In genomic region chr19:41223431-41224234, GRCh38 we compare ENCODE assay signal across 9 cellular contexts. TPM values are rescaled to one million over a fixed set of nuclear protein-coding genes. Genes with fewer than 3 reads are reported as not detected.
DNase-seq lines count a peak whose midpoint lies in the region; ATAC-seq lines count a peak whose summit lies in the region.
"Had no signal": no experiment of that assay in that cellular context is flagged by ENCODE, and none has a peak within 500 bp of the region (broad histone marks: within the 10 kb centered on the region; RNA-seq: fewer than 3 reads in every experiment).

No MANE protein-coding gene starts in this region.

- H3K9me3 ChIP-seq in SJCRH30 (replicated peaks): no peaks in the 10 kb centered on the region

- H3K27ac ChIP-seq in SJCRH30: peak overlapping the region; percentile 33
- peak overlapping the region; percentile 28 for H3K27ac ChIP-seq in rectal smooth muscle tissue (ENCODE audit: low read depth, low read length)

- H3K4me1 ChIP-seq in SJCRH30 (peaks cover 42% of the 10 kb centered on the region), rectal smooth muscle tissue (ENCODE audit: control insufficient read depth, insufficient read depth, low read length) (peaks cover 15% of the 10 kb centered on the region)

- no peak for ATAC-seq in HG03196 (IDR thresholded peaks at IDR 0.05; ENCODE audit: unreplicated experiment)

- no peaks in the 10 kb centered on the region for H3K27me3 ChIP-seq in SJCRH30
- no peaks in the 10 kb centered on the region for H3K27me3 ChIP-seq in rectal smooth muscle tissue (ENCODE audit: control insufficient read depth, insufficient read depth, low read length)

- DNase-seq in ELF-1 (ENCODE audit: low read depth, low spot score) (peak; percentile 93), SJCRH30 (peak; percentile 62 to 86), fibroblast of gingiva (ENCODE audit: low read depth) (peak; percentile 53), superior temporal gyrus (ENCODE audit: extremely low spot score) (no peak), NCI-H526 (lab: John Stamatoyannopoulos, UW) (no peak)
- no peak for DNase-seq in stimulated activated CD8-positive, alpha-beta memory T cell treated with anti-CD3 and anti-CD28 coated beads, Interleukin-4, amount 100 ng/mL, for 48 hours
- DNase-seq: stimulated activated CD4-positive, alpha-beta T cell treated with anti-CD3 and anti-CD28 coated beads, Interleukin-2, amount 100 ng/mL, for 24 hours had no signal

- H3K4me3 ChIP-seq in SJCRH30 (no peak overlapping the region), rectal smooth muscle tissue (ENCODE audit: low read length) (peak overlapping the region; percentile 26)

- H3K9ac ChIP-seq in rectal smooth muscle tissue (ENCODE audit: low read length): no peak overlapping the region

- H3K36me3 ChIP-seq in SJCRH30 (peaks cover 6% of the 10 kb centered on the region; the same call in 1 of the 2 replicates), rectal smooth muscle tissue (ENCODE audit: control insufficient read depth, insufficient read depth, low read length) (no peaks in the 10 kb centered on the region)

RNA-seq across cellular contexts. Expression of gene AXL, which starts 4.6 kb away (rescaled TPM):
- total RNA-seq in SJCRH30 (2014; rRNA removed; shearing (Covaris generic)): 24.1 and 25.1 TPM in 2 replicates

RNA-seq across cellular contexts. Expression of gene CYP2S1, which starts 30.6 kb away (rescaled TPM):
- total RNA-seq in SJCRH30 (2014; rRNA removed; shearing (Covaris generic)): not detected in 2 replicates

RNA-seq across cellular contexts. Expression of gene HNRNPUL1, which starts 40.5 kb away (rescaled TPM):
- total RNA-seq in SJCRH30 (2014; rRNA removed; shearing (Covaris generic)): 260 and 274 TPM in 2 replicates

Comparison
In these comparisons a context has a peak if more than half of its experiments do, and no peak if none do; other contexts are left out.
1. DNase-seq: peak in ELF-1 (single experiment), SJCRH30 (2 of 2) and fibroblast of gingiva (single experiment); none in superior temporal gyrus (single experiment), NCI-H526 (0 of 2) and stimulated activated CD8-positive, alpha-beta memory T cell treated with anti-CD3 and anti-CD28 coated beads, Interleukin-4, amount 100 ng/mL, for 48 hours (single experiment).